Comparison of ENCODE assay signal across 8 cellular contexts in the genomic region with DNA sequence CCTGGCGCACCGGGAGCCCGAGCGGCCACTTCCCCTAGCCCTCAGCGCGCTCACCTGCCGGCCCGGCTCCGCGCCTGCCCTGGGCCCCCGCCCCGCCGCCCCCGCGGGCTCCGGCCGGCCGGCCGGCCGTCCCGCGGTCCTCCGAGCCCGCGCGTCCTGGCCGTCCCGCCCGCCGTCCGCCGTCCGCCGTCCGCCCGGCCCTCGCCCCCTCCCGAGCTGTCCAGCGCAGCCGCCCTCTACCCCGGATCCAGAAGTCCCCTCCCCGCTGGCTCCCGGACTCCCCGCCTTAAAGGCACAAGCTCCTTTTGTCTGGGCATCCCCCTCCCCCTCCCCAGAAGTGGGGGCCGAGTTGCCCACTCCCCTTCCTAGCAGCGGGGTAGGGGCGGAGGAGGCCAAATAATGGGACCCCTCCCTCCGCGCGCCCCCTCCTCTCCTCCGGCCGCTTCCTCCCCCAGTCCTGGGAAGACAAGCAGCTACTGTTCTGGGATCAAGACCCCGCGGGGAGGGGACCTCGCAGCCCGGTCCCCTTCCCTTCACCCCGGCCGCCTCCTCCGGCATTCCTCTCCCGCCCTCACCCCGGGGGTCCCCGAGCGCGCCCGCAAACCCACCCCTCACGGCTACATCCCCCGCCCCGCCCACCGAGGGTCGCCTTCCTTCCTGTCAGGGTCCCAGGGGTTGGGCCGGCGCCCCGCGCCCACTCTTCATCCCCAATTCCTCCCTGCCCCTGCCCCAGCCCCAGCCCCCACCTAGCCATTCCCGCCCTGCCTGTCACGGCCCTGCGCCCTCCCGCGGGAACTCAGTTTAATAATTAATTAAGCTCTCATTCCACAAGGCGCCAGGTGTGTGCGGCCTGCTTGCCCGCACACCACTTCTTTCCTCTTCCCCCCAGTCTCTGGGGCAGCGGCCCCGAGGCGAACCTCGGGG. TPM values are rescaled to one million over a fixed set of nuclear protein-coding genes. Genes with fewer than 3 reads are reported as not detected.
DNase-seq lines count a peak whose midpoint lies in the region; ATAC-seq, FAIRE-seq and TF ChIP-seq lines count a peak whose summit lies in the region.

Gene ADCY6, minus strand, starts transcription at position 238 of the 924 bp plus-strand sequence. CDS start 5,655 bp downstream, outside the sequence.

- H3K9me3 ChIP-seq in H9 (ENCODE audit: control insufficient read depth, low read depth, low read length) (no peaks in the 10 kb centered on the region), colonic mucosa (no peaks in the 10 kb centered on the region), small intestine (ENCODE audit: control insufficient read depth, low read depth) (no peaks in the 10 kb centered on the region)

- H3K36me3 Mint-ChIP-seq in Calu3 (ENCODE audit: insufficient read depth, unreplicated experiment) (peaks cover 24% of the 10 kb centered on the region), H9 (ENCODE audit: insufficient read depth in 1 of 3, low read depth in 3 of 3) (no peaks in the 10 kb centered on the region)

- H3K4me1 ChIP-seq in H9 (ENCODE audit: insufficient read depth, low read length) (no peaks in the 10 kb centered on the region), colonic mucosa (peaks cover 8% of the 10 kb centered on the region), small intestine (ENCODE audit: control insufficient read depth in 2 of 2, insufficient read depth in 1 of 2, low read depth in 1 of 2, low read length in 1 of 2) (peaks cover 0 to 7% of the 10 kb centered on the region in 2 donors)

- H3K27me3 Mint-ChIP-seq in Calu3 (ENCODE audit: unreplicated experiment) = no peaks in the 10 kb centered on the region
- peaks cover 7% of the 10 kb centered on the region for H3K27me3 Mint-ChIP-seq in H9 (ENCODE audit: low read depth)

- no peak within 1 kb of the TSS for H2AFZ ChIP-seq in H9 (ENCODE audit: low read length)

- no peak within 1 kb of the TSS for H2BK15ac ChIP-seq in H9 (ENCODE audit: low read depth, low read length)

- H3K14ac ChIP-seq in H9 (ENCODE audit: insufficient read depth, low read length) = peak within 1 kb of the TSS; percentile 18; the same call in 1 of the 2 replicates

- H3K56ac ChIP-seq in H9 (ENCODE audit: insufficient read length, low read depth, low read length) = no peak within 1 kb of the TSS

- DNase-seq in Calu3 (peak; percentile 72), H9 (peak; percentile 86), colonic mucosa (peak; percentile 86), kidney epithelial cell (ENCODE audit: low read depth) (no peak), small intestine (peak; percentile 81), NCI-H187 treated with DMSO at 0.1 percent for 48 hours (lab: John Stamatoyannopoulos, UW) (no peak)

- no peak for TF ChIP-seq CTCF in Calu3 (IDR thresholded peaks at IDR 0.05; ENCODE audit: unreplicated experiment)
- TF ChIP-seq CTCF in H9 (conservative IDR thresholded peaks at IDR 0.05) = no peak
- no peak for TF ChIP-seq CTCF in colonic mucosa (IDR thresholded peaks at IDR 0.05)
- no peak for TF ChIP-seq CTCF in kidney epithelial cell (IDR thresholded peaks at IDR 0.05; ENCODE audit: insufficient read depth, low read length, poor library complexity, severe bottlenecking)

- no peak within 1 kb of the TSS for H4K5ac ChIP-seq in H9 (ENCODE audit: insufficient read length, low read depth, low read length)

- peak within 1 kb of the TSS; percentile 49 for H3K4me2 ChIP-seq in H9 (ENCODE audit: insufficient read depth, insufficient read length, low read length)

- peaks cover 6% of the 10 kb centered on the region for H3K23me2 ChIP-seq in H9 (ENCODE audit: insufficient read length, low read depth, low read length, poor library complexity, severe bottlenecking)

- no CpG with 5 or more reads among the region's 86 CpGs for WGBS in H9 (ENCODE audit: extremely low coverage, insufficient read length, low lambda C conversion rate)
- 1 to 2% (median 1%) methylated on average over 61 to 86 of the region's 86 CpGs for WGBS in small intestine, 3 donors

- no peak within 1 kb of the TSS for H2AK5ac ChIP-seq in H9 (ENCODE audit: insufficient read length, low read length)

- H3K9ac ChIP-seq in H9 (ENCODE audit: extremely low read depth, insufficient read length, low read length) (no peak within 1 kb of the TSS), colonic mucosa (ENCODE audit: low read depth in 2 of 2, low read length in 2 of 2) (peak within 1 kb of the TSS; percentile 92 to 94)

- H2BK20ac ChIP-seq in H9 (ENCODE audit: low read depth, low read length, poor library complexity, severe bottlenecking) = no peak within 1 kb of the TSS

- no peak within 1 kb of the TSS for H3K18ac ChIP-seq in H9 (ENCODE audit: insufficient read length, low read depth, low read length)

- H3K4me1 Mint-ChIP-seq in Calu3 (ENCODE audit: low read depth, unreplicated experiment) (peaks cover 13% of the 10 kb centered on the region), H9 (peaks cover 25 to 36% of the 10 kb centered on the region in 2 experiments)

- no TSS peak for BruUV-seq in Calu3 (replicated peaks; lab: Mats Ljungman, UMichigan)

- H2BK120ac ChIP-seq in H9 (ENCODE audit: low read depth, low read length, poor library complexity, severe bottlenecking) = no peak within 1 kb of the TSS

- ATAC-seq in HG03039 (IDR thresholded peaks at IDR 0.05; ENCODE audit: unreplicated experiment) = no peak

- no peaks in the 10 kb centered on the region for H3K79me1 ChIP-seq in H9 (ENCODE audit: insufficient read depth, low read depth, low read length, poor library complexity, severe bottlenecking)

- H2BK12ac ChIP-seq in H9 (ENCODE audit: insufficient read length, low read depth, low read length) = no peak within 1 kb of the TSS

- no peaks in the 10 kb centered on the region for H3K79me2 ChIP-seq in H9 (ENCODE audit: insufficient read depth, low read length)

- no peak within 1 kb of the TSS for H2BK5ac ChIP-seq in H9 (ENCODE audit: insufficient read length, low read length)

- no peak for FAIRE-seq in small intestine (lab: Jason Lieb, UNC)

- H4K8ac ChIP-seq in H9 (replicated peaks; ENCODE audit: insufficient read length, low read depth, low read length) = no peak within 1 kb of the TSS

- H3K9me3 Mint-ChIP-seq in Calu3 (ENCODE audit: low read depth, unreplicated experiment) (no peaks in the 10 kb centered on the region), H9 (no peaks in the 10 kb centered on the region)

- intact Hi-C loops in Calu3 (cut with micrococcal nuclease; ENCODE audit: unreplicated experiment) = no loop called here
- intact Hi-C loops in colonic mucosa (cut with DNase I) = no loop called here

- peak within 1 kb of the TSS; percentile 67 for H3K27ac Mint-ChIP-seq in Calu3 (ENCODE audit: unreplicated experiment)
- H3K27ac Mint-ChIP-seq in H9 = peak within 1 kb of the TSS; percentile 44 to 80 (median 61); a peak in 6 of 7 replicates

- CTCF ChIA-PET in Calu3 (lab: Charles Lee) = interaction anchor here (0.6 to 1.9 kb wide), 5 partner anchors 21 to 243 kb away, joined by 3 to 10 read pairs (median 7); no protein-coding TSS in a partner anchor

- no peak within 1 kb of the TSS for H3K23ac ChIP-seq in H9 (ENCODE audit: insufficient read length, low read depth, low read length)

- H3K4me3 ChIP-seq in colonic mucosa = peak within 1 kb of the TSS; percentile 75
- H3K4me3 ChIP-seq in kidney epithelial cell (ENCODE audit: low read depth, low read length) = peak within 1 kb of the TSS; percentile 86
- peak within 1 kb of the TSS; percentile 81 to 89 for H3K4me3 ChIP-seq in small intestine (ENCODE audit: low read depth in 1 of 2, low read length in 2 of 2)

- no peaks in the 10 kb centered on the region for H4K20me1 ChIP-seq in H9 (ENCODE audit: control insufficient read depth, insufficient read depth, insufficient read length)

- H3K4me3 Mint-ChIP-seq in Calu3 (ENCODE audit: low read depth, unreplicated experiment) = peak within 1 kb of the TSS; percentile 97
- H3K4me3 Mint-ChIP-seq in H9 = peak within 1 kb of the TSS; percentile 90 to 97

- H3K4ac ChIP-seq in H9 (ENCODE audit: low read depth, low read length) = no peak within 1 kb of the TSS

- no peak within 1 kb of the TSS for H4K91ac ChIP-seq in H9 (ENCODE audit: insufficient read length, low read depth, low read length)

- no peak within 1 kb of the TSS for H3K27ac ChIP-seq in H9 (ENCODE audit: insufficient read length, low read depth, low read length)
- peak within 1 kb of the TSS; percentile 83 for H3K27ac ChIP-seq in colonic mucosa
- peak within 1 kb of the TSS; percentile 87 to 89 for H3K27ac ChIP-seq in small intestine (ENCODE audit: low read depth in 1 of 2, low read length in 1 of 2)

- H3K27me3 ChIP-seq in H9 (ENCODE audit: insufficient read depth, low read length) (no peaks in the 10 kb centered on the region; the same call in 1 of the 2 replicates), colonic mucosa (no peaks in the 10 kb centered on the region), kidney epithelial cell (ENCODE audit: control insufficient read depth, insufficient read depth, low read length) (no peaks in the 10 kb centered on the region), small intestine (ENCODE audit: control insufficient read depth in 2 of 2, insufficient read depth in 2 of 2, low read length in 2 of 2) (no peaks in the 10 kb centered on the region)

- H3T11ph ChIP-seq in H9 (ENCODE audit: low read length) = no peak within 1 kb of the TSS

- H3K36me3 ChIP-seq in colonic mucosa (no peaks in the 10 kb centered on the region), kidney epithelial cell (ENCODE audit: control insufficient read depth, insufficient read depth, low read length) (no peaks in the 10 kb centered on the region), small intestine (ENCODE audit: control insufficient read depth in 2 of 2, insufficient read depth in 2 of 2, low read length in 2 of 2) (no peaks in the 10 kb centered on the region)

RNA-seq across cellular contexts. Expression of gene ADCY6, which starts in this region (rescaled TPM):
- total RNA-seq in Calu3 (2022) (39.0 and 42.9 TPM in 2 replicates), H9 (2021) (30.2 and 31.1 TPM in 2 replicates), colonic mucosa (100 to 1,000 TPM in 1 of 2 donors, 10 to 100 TPM in 1; 84.7 to 121 TPM), kidney epithelial cell (24.3 and 26.2 TPM in 2 replicates)
- 36.4 TPM for polyA plus RNA-seq in PFSK-1 (2012; ENCODE audit: insufficient read length, low read depth)
- polyA plus RNA-seq in small intestine = 10 to 100 TPM; 14.1 to 27.7 (median 20.1) TPM

Comparison
In these comparisons a context has a peak if more than half of its experiments do, and no peak if none do; other contexts are left out.
1. DNase-seq: peak in Calu3 (single experiment), H9 (single experiment), colonic mucosa (single experiment) and small intestine (single experiment); none in kidney epithelial cell (single experiment) and NCI-H187 treated with DMSO at 0.1 percent for 48 hours (single experiment).
2. Peak in every context shown above with its lines, with median percentiles within 50 percentile points of each other: H3K4me3 ChIP-seq.